26 cellular contexts compared by ENCODE assay signal in genomic region chr2:113068706-113069485, GRCh38. TPM values are rescaled to one million over a fixed set of nuclear protein-coding genes. Genes with fewer than 3 reads are reported as not detected.
DNase-seq lines count a peak whose midpoint lies in the region; ATAC-seq and TF ChIP-seq lines count a peak whose summit lies in the region.
"Had no signal": no experiment of that assay in that cellular context is flagged by ENCODE, and none has a peak within 500 bp of the region (broad histone marks: within the 10 kb centered on the region; RNA-seq: fewer than 3 reads in every experiment).

No MANE protein-coding gene starts in this region.

- H3K27ac ChIP-seq in RWPE2 (ENCODE audit: poor library complexity, severe bottlenecking) (peak overlapping the region; percentile 41), vagina (no peak overlapping the region), coronary artery (no peak overlapping the region)
- H3K27ac ChIP-seq: A549, ascending aorta, heart right ventricle, KMS-11, spleen, stomach, transverse colon had no signal

- H3K4me1 ChIP-seq in RWPE2 (ENCODE audit: insufficient read depth, poor library complexity, severe bottlenecking) (peaks cover 36% of the 10 kb centered on the region), vagina (peaks cover 5% of the 10 kb centered on the region)
- H3K4me1 ChIP-seq: ascending aorta, spleen, stomach, transverse colon had no signal

- no peak for TF ChIP-seq CTCF in RWPE2 (IDR thresholded peaks at IDR 0.05; ENCODE audit: poor library complexity, severe bottlenecking)
- no peak for TF ChIP-seq CTCF in fibroblast of the aortic adventitia (IDR thresholded peaks at IDR 0.05; ENCODE audit: insufficient read depth, low read length)
- no peak for TF ChIP-seq CTCF in vagina (IDR thresholded peaks at IDR 0.05)
- TF ChIP-seq CTCF in coronary artery (IDR thresholded peaks at IDR 0.05): no peak

- H3K9me3 ChIP-seq in RWPE2 (ENCODE audit: severe bottlenecking) (no peaks in the 10 kb centered on the region), vagina (no peaks in the 10 kb centered on the region)
- H3K9me3 ChIP-seq: ascending aorta, heart right ventricle, spleen, stomach, transverse colon had no signal

- peak; percentile 11 for DNase-seq in NCI-H146 (lab: John Stamatoyannopoulos, UW)
- DNase-seq in NCI-H146 treated with DMSO at 0.1 percent for 48 hours (lab: John Stamatoyannopoulos, UW; ENCODE audit: unreplicated experiment): no peak
- DNase-seq in RWPE2 (ENCODE audit: low spot score): no peak
- DNase-seq in fibroblast of the aortic adventitia (ENCODE audit: low read depth): peak; percentile 21
- peak; percentile 13 to 25 for DNase-seq in vagina (ENCODE audit: extremely low spot score in 2 of 2)
- no peak for DNase-seq in SIG-M5 treated with dmso at 0.1 percent for 504 hours (lab: John Stamatoyannopoulos, UW; ENCODE audit: unreplicated experiment)
- no peak for DNase-seq in coronary artery (ENCODE audit: low spot score)
- DNase-seq: activated CD4-positive, alpha-beta T cell treated with anti-CD3 and anti-CD28 coated beads for 36 hours; activated naive CD4-positive, alpha-beta T cell treated with anti-CD3 and anti-CD28 coated beads, Interleukin-2, amount 50 U/mL, for 16 hours; activated T-cell treated with anti-CD3 and anti-CD28 coated beads, Interleukin-2, amount 50 U/mL, for 72 hours; C1 segment of cervical spinal cord; effector memory CD4-positive, alpha-beta T cell; GF-D8; heart right ventricle; NCI-H2029; nucleus accumbens; retina; Right ventricle myocardium superior; spleen; stomach; transverse colon had no signal

- intact Hi-C loops in vagina (cut with DNase I): no loop called here

- H3K36me3 ChIP-seq in RWPE2 (ENCODE audit: low read depth) (no peaks in the 10 kb centered on the region), vagina (no peaks in the 10 kb centered on the region)
- H3K36me3 ChIP-seq: ascending aorta, heart right ventricle, spleen, stomach, transverse colon had no signal

- H3K4me3 ChIP-seq in RWPE2 (ENCODE audit: severe bottlenecking) (no peak overlapping the region), fibroblast of the aortic adventitia (ENCODE audit: low read depth, low read length) (no peak overlapping the region), vagina (no peak overlapping the region), coronary artery (no peak overlapping the region)
- H3K4me3 ChIP-seq: A549, ascending aorta, heart right ventricle, spleen, stomach, transverse colon had no signal

- H3K27me3 ChIP-seq in RWPE2 (ENCODE audit: insufficient read depth, poor library complexity, severe bottlenecking): no peaks in the 10 kb centered on the region
- H3K27me3 ChIP-seq in vagina: no peaks in the 10 kb centered on the region
- H3K27me3 ChIP-seq: ascending aorta, heart right ventricle, stomach, transverse colon had no signal

- ATAC-seq in RWPE2 (ENCODE audit: low read depth) (peak; percentile 29; the same call in 1 of the 3 replicates), HG03045 (IDR thresholded peaks at IDR 0.05; ENCODE audit: unreplicated experiment) (no peak)
- ATAC-seq: A549; activated CD4-positive, alpha-beta T cell treated with anti-CD3 and anti-CD28 coated beads for 36 hours; activated T-cell treated with anti-CD3 and anti-CD28 coated beads, Interleukin-2, amount 50 U/mL, for 72 hours; heart right ventricle had no signal

- no peak for TF ChIP-seq POLR2A in vagina (IDR thresholded peaks at IDR 0.05)

RNA-seq across cellular contexts. Expression of gene IL1F10, which starts 1.1 kb away (rescaled TPM):
- not detected in 2 replicates for total RNA-seq in fibroblast of the aortic adventitia (ENCODE audit: low replicate concordance)
- not detected for total RNA-seq in vagina
- total RNA-seq: activated CD4-positive, alpha-beta T cell treated with anti-CD3 and anti-CD28 coated beads for 36 hours; activated T-cell treated with anti-CD3 and anti-CD28 coated beads, Interleukin-2, amount 50 U/mL, for 72 hours; ascending aorta; chondrocyte; heart right ventricle; Right ventricle myocardium superior; spleen; stomach; transverse colon had no signal

RNA-seq across cellular contexts. Expression of gene IL36RN, which starts 9.9 kb away (rescaled TPM):
- total RNA-seq in fibroblast of the aortic adventitia (ENCODE audit: low replicate concordance) (not detected in 2 replicates), vagina (0.25 TPM)
- total RNA-seq: activated CD4-positive, alpha-beta T cell treated with anti-CD3 and anti-CD28 coated beads for 36 hours; activated T-cell treated with anti-CD3 and anti-CD28 coated beads, Interleukin-2, amount 50 U/mL, for 72 hours; ascending aorta; chondrocyte; heart right ventricle; Right ventricle myocardium superior; spleen; stomach; transverse colon had no signal

RNA-seq across cellular contexts. Expression of gene IL36B, which starts 16.2 kb away (rescaled TPM):
- total RNA-seq in fibroblast of the aortic adventitia (ENCODE audit: low replicate concordance): not detected in 2 replicates
- not detected for total RNA-seq in vagina
- total RNA-seq: activated CD4-positive, alpha-beta T cell treated with anti-CD3 and anti-CD28 coated beads for 36 hours; activated T-cell treated with anti-CD3 and anti-CD28 coated beads, Interleukin-2, amount 50 U/mL, for 72 hours; ascending aorta; chondrocyte; heart right ventricle; Right ventricle myocardium superior; spleen; stomach; transverse colon had no signal

RNA-seq across cellular contexts. Expression of gene IL1RN, which starts 58.5 kb away (rescaled TPM):
- total RNA-seq in fibroblast of the aortic adventitia (ENCODE audit: low replicate concordance): 1.1 TPM in 1 of 2 replicates, not detected in the other
- 253 TPM for total RNA-seq in vagina
- total RNA-seq: ascending aorta, chondrocyte had no signal

Comparison
In these comparisons a context has a peak if more than half of its experiments do, and no peak if none do; other contexts are left out.
1. DNase-seq: peak in NCI-H146 (single experiment), fibroblast of the aortic adventitia (single experiment) and vagina (2 of 2); none in NCI-H146 treated with DMSO at 0.1 percent for 48 hours (single experiment), RWPE2 (single experiment), SIG-M5 treated with dmso at 0.1 percent for 504 hours (single experiment) and coronary artery (single experiment).